In genomic region chr14:103841265-103841664, GRCh38 we compare ENCODE assay signal across 6 cellular contexts. TPM values are rescaled to one million over a fixed set of nuclear protein-coding genes. Genes with fewer than 3 reads are reported as not detected.
DNase-seq lines count a peak whose midpoint lies in the region; ATAC-seq and TF ChIP-seq lines count a peak whose summit lies in the region.
"Not testable (repeated sequence)": the region's sequence is repeated elsewhere in the genome, so short reads cannot be mapped to it uniquely, and the experiment has no call there.

No MANE protein-coding gene starts in this region.

- WGBS in heart right ventricle, 2 donors = 50 to 67% methylated on average over 12 of the region's 12 CpGs
- 73% methylated on average over 12 of the region's 12 CpGs for WGBS in right cardiac atrium
- WGBS in sigmoid colon, 2 donors = 95 to 96% methylated on average over 12 of the region's 12 CpGs
- WGBS in upper lobe of left lung, 2 donors = 67 to 90% methylated on average over 12 of the region's 12 CpGs

- not testable (repeated sequence) for H3K4me3 ChIP-seq in heart right ventricle; right cardiac atrium (ENCODE audit: low read length); sigmoid colon; upper lobe of left lung

- intact Hi-C loops in Right ventricle myocardium superior (cut with DNase I); left ventricle myocardium superior (cut with micrococcal nuclease); right cardiac atrium (cut with DNase I); sigmoid colon (cut with DNase I): not testable (repeated sequence)
- intact Hi-C loops in heart right ventricle (cut with DNase I) = loop anchor here in 1 of 10 donors (10.0 kb wide), 1 partner anchor 786 kb away; the partner anchor contains the start of gene CDC42BPB

- peaks cover 3 to 98% (median 42%) of the 10 kb centered on the region in 9 donors for H3K4me1 ChIP-seq in heart right ventricle
- not testable (repeated sequence) for H3K4me1 ChIP-seq in right cardiac atrium (ENCODE audit: control insufficient read depth, insufficient read depth, low read length); sigmoid colon
- peaks cover 8 to 53% (median 18%) of the 10 kb centered on the region in 4 donors for H3K4me1 ChIP-seq in upper lobe of left lung

- peaks cover 0 to 17% (median 0%) of the 10 kb centered on the region in 7 donors for H3K27me3 ChIP-seq in heart right ventricle
- not testable (repeated sequence) for H3K27me3 ChIP-seq in right cardiac atrium (ENCODE audit: control insufficient read depth, insufficient read depth); sigmoid colon; upper lobe of left lung

- peaks cover 0 to 19% (median 0%) of the 10 kb centered on the region in 9 donors for H3K36me3 ChIP-seq in heart right ventricle
- not testable (repeated sequence) for H3K36me3 ChIP-seq in sigmoid colon, upper lobe of left lung

- not testable (repeated sequence) for TF ChIP-seq EP300 in sigmoid colon (IDR thresholded peaks at IDR 0.05); upper lobe of left lung (IDR thresholded peaks at IDR 0.05)

- H3K27ac ChIP-seq in heart right ventricle = peak overlapping the region in 6 of 10 donors; percentile 28 to 69 (median 44)
- peak overlapping the region; percentile 52 for H3K27ac ChIP-seq in right cardiac atrium (ENCODE audit: low read length)
- H3K27ac ChIP-seq in sigmoid colon = not testable (repeated sequence)
- peak overlapping the region in 3 of 4 donors; percentile 10 to 49 (median 21) for H3K27ac ChIP-seq in upper lobe of left lung

- DNase-seq in Right ventricle myocardium superior, heart right ventricle, right cardiac atrium, upper lobe of left lung: not testable (repeated sequence)
- peak; percentile 56 for DNase-seq in left ventricle myocardium superior
- peak; percentile 41 for DNase-seq in sigmoid colon

- ATAC-seq in Right ventricle myocardium superior (ENCODE audit: poor library complexity) (peak; percentile 68), heart right ventricle (peak in 4 of 8 donors; percentile 16 to 65 (median 60)), left ventricle myocardium superior (peak; percentile 62), right cardiac atrium (peak in 1 of 2 donors; percentile 32)
- ATAC-seq in upper lobe of left lung (ENCODE audit: low FRiP score in 2 of 2) = not testable (repeated sequence)

- not testable (repeated sequence) for TF ChIP-seq CTCF in heart right ventricle (IDR thresholded peaks at IDR 0.05); sigmoid colon (IDR thresholded peaks at IDR 0.05); upper lobe of left lung (IDR thresholded peaks at IDR 0.05)

- not testable (repeated sequence) for H3K9me3 ChIP-seq in heart right ventricle; right cardiac atrium (ENCODE audit: control insufficient read depth, low read length); sigmoid colon; upper lobe of left lung

- not testable (repeated sequence) for TF ChIP-seq POLR2A in sigmoid colon (IDR thresholded peaks at IDR 0.05); upper lobe of left lung (IDR thresholded peaks at IDR 0.05)

RNA-seq across cellular contexts. Expression of gene PPP1R13B, which starts 6.1 kb away (rescaled TPM):
- total RNA-seq in Right ventricle myocardium superior (107 TPM), heart right ventricle (100 to 1,000 TPM in 2 of 10 donors, 10 to 100 TPM in 8; 64.8 to 124 (median 77.0) TPM), left ventricle myocardium superior (107 TPM), right cardiac atrium (100 to 1,000 TPM; 102 to 158 (median 117) TPM), sigmoid colon (10 to 100 TPM in 2 of 4 donors, 1 to 10 TPM in 2; 8.6 to 10.5 (median 10.1) TPM), upper lobe of left lung (100 to 1,000 TPM in 1 of 6 donors, 10 to 100 TPM in 5; 37.0 to 117 (median 71.1) TPM)
- polyA plus RNA-seq in heart right ventricle (10 to 100 TPM; 21.6 to 70.2 TPM), right cardiac atrium (50.1 TPM), sigmoid colon (10 to 100 TPM in 1 of 3 donors, 1 to 10 TPM in 2; 9.6 to 26.9 (median 9.9) TPM)
